Comparison of ENCODE assay signal across 23 cellular contexts in the genomic region with DNA sequence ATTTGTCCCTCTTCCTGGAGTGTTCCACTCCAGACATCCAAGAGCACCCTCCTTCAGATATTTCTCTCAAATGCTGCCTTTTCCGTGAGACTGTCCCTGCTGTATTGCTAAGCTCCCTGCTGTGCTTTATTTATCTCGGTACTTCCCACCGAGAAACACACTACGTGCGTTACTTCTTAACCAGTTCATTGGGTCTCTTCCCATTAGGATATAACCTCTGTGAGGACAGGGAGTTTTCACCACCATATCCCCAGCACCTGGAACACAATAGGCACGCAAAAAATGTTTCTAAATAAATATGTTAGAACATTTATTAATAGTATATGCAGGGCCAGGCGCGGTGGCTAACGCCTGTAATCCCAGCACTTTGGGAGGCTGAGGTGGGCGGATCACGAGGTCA.
"Had no signal": no experiment of that assay in that cellular context is flagged by ENCODE, and none has a peak within 500 bp of the region (broad histone marks: within the 10 kb centered on the region; RNA-seq: fewer than 3 reads in every experiment).

No MANE protein-coding gene starts in this region.

- H3K4me2 ChIP-seq: hepatocyte had no signal

- H3K4me3 ChIP-seq: coronary artery, dorsolateral prefrontal cortex, esophagus muscularis mucosa, gastroesophageal sphincter, heart left ventricle, hepatocyte, lower lobe of right lung, mucosa of descending colon had no signal

- H3K4me1 ChIP-seq: gastroesophageal sphincter, lower lobe of right lung had no signal

- H3K27ac ChIP-seq: coronary artery, dorsolateral prefrontal cortex, esophagus muscularis mucosa, foreskin keratinocyte, gastroesophageal sphincter, heart left ventricle, hepatocyte, lower lobe of right lung had no signal

- H3K9me3 ChIP-seq: esophagus muscularis mucosa, gastroesophageal sphincter, heart left ventricle, lower lobe of right lung, mucosa of descending colon had no signal

- DNase-seq: dermis blood vessel endothelial cell; dorsolateral prefrontal cortex; effector CD4-positive, alpha-beta T cell; effector memory CD4-positive, alpha-beta T cell; foreskin keratinocyte; heart left ventricle; hypothalamus; immature natural killer cell; islet precursor cell; kidney; kidney glomerular epithelial cell; left colon; left ventricle myocardium superior; lower lobe of right lung; mesenchymal stem cell; mucosa of descending colon; naive B cell had no signal

- H2AFZ ChIP-seq: hepatocyte had no signal

- H3K36me3 Mint-ChIP-seq: immature natural killer cell, mesothelial cell of epicardium, naive B cell had no signal

- H3K27me3 ChIP-seq: dorsolateral prefrontal cortex, esophagus muscularis mucosa, foreskin keratinocyte, gastroesophageal sphincter, heart left ventricle, hepatocyte had no signal

- ATAC-seq: foreskin keratinocyte, gastroesophageal sphincter, heart left ventricle, left colon, left lobe of liver, left ventricle myocardium superior, lower lobe of right lung, mucosa of descending colon had no signal

- H3K27ac Mint-ChIP-seq: immature natural killer cell, mesothelial cell of epicardium had no signal

- H3K4me1 Mint-ChIP-seq: immature natural killer cell, naive B cell had no signal

- H3K36me3 ChIP-seq: esophagus muscularis mucosa, gastroesophageal sphincter, heart left ventricle, lower lobe of right lung had no signal

- H3K4me3 Mint-ChIP-seq: immature natural killer cell, mesothelial cell of epicardium, naive B cell had no signal
